1 cellular context compared by ENCODE assay signal in the genomic region with DNA sequence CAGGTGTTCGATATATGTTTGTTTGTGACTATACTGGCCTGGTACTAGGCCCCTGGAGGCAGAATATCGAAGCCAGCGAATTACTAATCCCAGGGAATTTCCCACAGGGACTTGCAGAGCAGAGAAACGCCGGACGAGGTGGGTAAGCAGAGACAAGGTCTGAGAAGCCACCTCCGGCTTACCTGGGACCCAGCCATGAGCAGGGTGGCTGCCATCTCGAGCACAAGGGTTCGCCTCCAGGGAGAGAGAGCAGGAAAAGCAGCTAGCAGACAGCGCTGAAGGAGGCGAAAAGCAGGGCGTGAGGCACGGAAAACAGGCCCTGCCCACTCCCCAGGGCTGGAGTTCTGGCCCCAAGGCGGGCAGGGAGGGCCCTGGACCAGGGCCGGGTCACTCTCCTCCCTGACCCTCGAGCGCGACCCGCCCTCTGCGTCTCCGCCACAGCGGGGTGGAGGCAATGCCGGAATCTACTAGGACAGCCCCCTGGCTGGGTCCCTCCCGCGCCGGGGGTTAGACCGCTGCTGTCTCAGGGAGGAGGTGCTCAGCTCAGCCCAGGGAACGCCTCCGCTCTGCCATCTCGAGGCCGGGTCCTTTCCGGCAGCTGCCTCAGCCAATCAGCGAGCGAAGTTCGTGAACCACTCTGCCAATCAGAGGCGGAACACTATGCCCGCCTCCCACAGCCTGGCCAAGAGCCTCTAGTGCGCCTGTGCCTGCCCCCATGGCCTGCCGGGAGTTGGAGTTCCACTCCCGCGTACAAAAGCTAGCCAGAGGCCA.
A peak's percentile ranks its signal among the peaks of the same experiment; 100 is the strongest.
TF ChIP-seq lines count a peak whose summit lies in the region.

No MANE protein-coding gene starts in this region.

TF ChIP-seq in HepG2, 621 proteins besides CTCF, POLR2A, EP300 and RAD21 (continued from another document):
- TF ChIP-seq GPN1 (CRISPR knock-in tag; IDR thresholded peaks at IDR 0.05; ENCODE audit: borderline replicate concordance), result no peak
- TF ChIP-seq NR2F2 (IDR thresholded peaks at IDR 0.05; ENCODE audit: borderline replicate concordance, low read depth), result no peak; the same call in 1 of the 2 replicates
- TF ChIP-seq ZNF501 (CRISPR knock-in tag; IDR thresholded peaks at IDR 0.05), result peak; percentile 52; the same call in 1 of the 2 replicates
- TF ChIP-seq AGO2 (optimal IDR thresholded peaks at IDR 0.05; ENCODE audit: low read depth, low read length), result no peak
- TF ChIP-seq TMF1 (CRISPR knock-in tag; IDR thresholded peaks at IDR 0.05; ENCODE audit: low read depth), result no peak
